8 cellular contexts compared by ENCODE assay signal in the genomic region with DNA sequence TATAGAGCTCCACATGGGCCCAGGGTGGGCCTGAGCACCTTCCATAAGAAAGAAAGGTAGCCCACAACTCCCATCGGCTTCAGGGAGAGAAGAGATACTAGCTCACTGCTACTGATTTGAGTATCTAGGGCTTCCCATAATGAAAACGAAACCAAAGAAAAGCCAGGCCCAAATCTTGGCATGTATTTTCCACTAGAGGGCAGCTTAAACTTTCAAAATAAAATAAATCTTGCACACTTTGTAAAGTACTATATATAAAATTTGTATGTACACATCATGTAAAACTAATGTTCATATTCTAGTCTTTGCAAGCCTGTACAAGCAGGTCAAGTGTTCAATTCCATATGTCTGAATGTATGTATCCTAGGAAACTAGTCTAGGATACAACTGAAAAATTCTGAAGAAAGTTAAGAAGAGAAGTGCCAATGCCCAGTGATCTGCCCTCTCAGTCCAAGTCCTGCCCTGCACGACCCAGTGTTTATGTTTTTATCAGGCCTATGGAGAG.
DNase-seq lines count a peak whose midpoint lies in the region; ATAC-seq and TF ChIP-seq lines count a peak whose summit lies in the region.

No MANE protein-coding gene starts in this region.

- no peak overlapping the region for H3K27ac ChIP-seq in transverse colon

- H3K4me3 ChIP-seq in cardiac fibroblast (replicated peaks in 1 of 2; ENCODE audit: low read depth in 2 of 2, low read length in 2 of 2) (no peak overlapping the region), transverse colon (no peak overlapping the region)

- no peak for TF ChIP-seq EP300 in transverse colon (IDR thresholded peaks at IDR 0.05; ENCODE audit: low read depth)

- WGBS in transverse colon (ENCODE audit: low coverage in 1 of 2), 2 donors: 2 to 4% methylated on average over 3 of the region's 3 CpGs

- TF ChIP-seq POLR2A in transverse colon (IDR thresholded peaks at IDR 0.05): no peak

- POLR2A ChIA-PET in HEK293T (lab: Yijun Ruan, JAX): no interaction called here

- H3K9me3 ChIP-seq in transverse colon: no peaks in the 10 kb centered on the region

- peak; percentile 59 for DNase-seq in ACHN
- DNase-seq in GM10266 (ENCODE audit: extremely low spot score): peak; percentile 42
- peak; percentile 95 for DNase-seq in NCI-H2227 treated with DMSO at 0.1 percent for 48 hours (lab: John Stamatoyannopoulos, UW)
- peak; percentile 66 to 76 for DNase-seq in cardiac fibroblast (ENCODE audit: low read depth in 2 of 2)
- peak; percentile 66 for DNase-seq in left kidney (ENCODE audit: low read depth, low spot score)
- DNase-seq in transverse colon: no peak
- no peak for DNase-seq in HEK293T (ENCODE audit: extremely low spot score)

- no peak for ATAC-seq in GM18858 (IDR thresholded peaks at IDR 0.05; ENCODE audit: unreplicated experiment)

- peaks cover 0 to 9% (median 3%) of the 10 kb centered on the region in 4 donors for H3K4me1 ChIP-seq in transverse colon

- intact Hi-C loops in transverse colon (cut with DNase I; ENCODE audit: low total_unique reads): loop anchor here (5.0 kb wide), 1 partner anchor 140 kb away; no protein-coding TSS in a partner anchor

- H3K27me3 ChIP-seq in transverse colon: no peaks in the 10 kb centered on the region

- CTCF ChIA-PET in HEK293T (lab: Yijun Ruan, JAX): interaction anchor here (1.1 to 1.3 kb wide), 2 partner anchors 9 to 142 kb away, joined by 4 to 11 read pairs; no protein-coding TSS in a partner anchor

- in situ Hi-C loops in ACHN (cut with HindIII; ENCODE audit: low pct_ligation_motif_present, low pct_unique_long_range_greater_than_20kb, low sequenced_read_pairs) (no loop called here), transverse colon (cut with MboI; ENCODE audit: low pct_ligation_motif_present in 1 of 4, low pct_unique_long_range_greater_than_20kb in 1 of 4, low sequenced_read_pairs in 3 of 4) (loop anchor here (10.0 to 25.0 kb wide), 3 partner anchors 138 to 525 kb away; no protein-coding TSS in a partner anchor)

- TF ChIP-seq CTCF in GM10266 (IDR thresholded peaks at IDR 0.05; ENCODE audit: control insufficient read depth, insufficient read depth, low read depth, missing control alignments) (peak; percentile 25), cardiac fibroblast (IDR thresholded peaks at IDR 0.05; ENCODE audit: low read depth, low read length) (peak; percentile 64), transverse colon (IDR thresholded peaks at IDR 0.05) (peak; percentile 39 to 60 (median 50))

- H3K36me3 ChIP-seq in transverse colon: no peaks in the 10 kb centered on the region

TF ChIP-seq in HEK293T, 16 proteins besides CTCF, POLR2A, EP300 and RAD21:
- no peak for TF ChIP-seq BHLHE40 (IDR thresholded peaks at IDR 0.05; ENCODE audit: borderline replicate concordance)
- no peak for TF ChIP-seq FOXM1 (IDR thresholded peaks at IDR 0.05; ENCODE audit: borderline replicate concordance)
- no peak for TF ChIP-seq TARDBP (IDR thresholded peaks at IDR 0.05)
- TF ChIP-seq ZNF384 (IDR thresholded peaks at IDR 0.05): no peak
- no peak for TF ChIP-seq ARNT (IDR thresholded peaks at IDR 0.05)
- TF ChIP-seq SP1 (IDR thresholded peaks at IDR 0.05): no peak
- no peak for TF ChIP-seq HDGF (IDR thresholded peaks at IDR 0.05; ENCODE audit: borderline replicate concordance)
- TF ChIP-seq SUZ12 (IDR thresholded peaks at IDR 0.05): no peak
- TF ChIP-seq ELF4 (IDR thresholded peaks at IDR 0.05): no peak
- no peak for TF ChIP-seq FOXA1 (IDR thresholded peaks at IDR 0.05)
- no peak for TF ChIP-seq NFRKB (IDR thresholded peaks at IDR 0.05)
- no peak for TF ChIP-seq FOXK2 (IDR thresholded peaks at IDR 0.05)
- no peak for TF ChIP-seq PKNOX1 (IDR thresholded peaks at IDR 0.05)
- no peak for TF ChIP-seq L3MBTL2 (conservative IDR thresholded peaks at IDR 0.05)
- TF ChIP-seq LEF1 (IDR thresholded peaks at IDR 0.05; ENCODE audit: borderline replicate concordance): no peak
- no peak for TF ChIP-seq CTBP1 (IDR thresholded peaks at IDR 0.05; ENCODE audit: borderline replicate concordance)

Comparison
In these comparisons a context has a peak if more than half of its experiments do, and no peak if none do; other contexts are left out.
1. DNase-seq: peak in ACHN (single experiment), GM10266 (single experiment), NCI-H2227 treated with DMSO at 0.1 percent for 48 hours (single experiment), cardiac fibroblast (2 of 2) and left kidney (single experiment); none in transverse colon (single experiment) and HEK293T (single experiment).
2. Peak in every context shown above with its lines, with median percentiles within 50 percentile points of each other: CTCF ChIP-seq.